Comparison of ENCODE assay signal across 1 cellular context in genomic region chr5:138575194-138576015, GRCh38.
TF ChIP-seq lines count a peak whose summit lies in the region.

Gene HSPA9 (minus strand): TSS chr5:138575401. CDS start chr5:138575318, 83 bp downstream.

TF ChIP-seq in HEK293, 187 proteins besides CTCF, POLR2A, EP300 and RAD21 (continued from another document and continues in another):
- TF ChIP-seq ZBTB10 (tag by site-specific recombination; IDR thresholded peaks at IDR 0.05): no peak
- TF ChIP-seq ZNF416 (tag by site-specific recombination; IDR thresholded peaks at IDR 0.05): no peak
- peak; percentile 76 for TF ChIP-seq ZSCAN30 (tag by site-specific recombination; IDR thresholded peaks at IDR 0.05)
- no peak for TF ChIP-seq ZNF747 (tag by site-specific recombination; IDR thresholded peaks at IDR 0.05)
- no peak for TF ChIP-seq OVOL3 (tag by site-specific recombination; IDR thresholded peaks at IDR 0.05)
- TF ChIP-seq ZSCAN16 (tag by site-specific recombination; IDR thresholded peaks at IDR 0.05): no peak
- TF ChIP-seq, protein P1, sequence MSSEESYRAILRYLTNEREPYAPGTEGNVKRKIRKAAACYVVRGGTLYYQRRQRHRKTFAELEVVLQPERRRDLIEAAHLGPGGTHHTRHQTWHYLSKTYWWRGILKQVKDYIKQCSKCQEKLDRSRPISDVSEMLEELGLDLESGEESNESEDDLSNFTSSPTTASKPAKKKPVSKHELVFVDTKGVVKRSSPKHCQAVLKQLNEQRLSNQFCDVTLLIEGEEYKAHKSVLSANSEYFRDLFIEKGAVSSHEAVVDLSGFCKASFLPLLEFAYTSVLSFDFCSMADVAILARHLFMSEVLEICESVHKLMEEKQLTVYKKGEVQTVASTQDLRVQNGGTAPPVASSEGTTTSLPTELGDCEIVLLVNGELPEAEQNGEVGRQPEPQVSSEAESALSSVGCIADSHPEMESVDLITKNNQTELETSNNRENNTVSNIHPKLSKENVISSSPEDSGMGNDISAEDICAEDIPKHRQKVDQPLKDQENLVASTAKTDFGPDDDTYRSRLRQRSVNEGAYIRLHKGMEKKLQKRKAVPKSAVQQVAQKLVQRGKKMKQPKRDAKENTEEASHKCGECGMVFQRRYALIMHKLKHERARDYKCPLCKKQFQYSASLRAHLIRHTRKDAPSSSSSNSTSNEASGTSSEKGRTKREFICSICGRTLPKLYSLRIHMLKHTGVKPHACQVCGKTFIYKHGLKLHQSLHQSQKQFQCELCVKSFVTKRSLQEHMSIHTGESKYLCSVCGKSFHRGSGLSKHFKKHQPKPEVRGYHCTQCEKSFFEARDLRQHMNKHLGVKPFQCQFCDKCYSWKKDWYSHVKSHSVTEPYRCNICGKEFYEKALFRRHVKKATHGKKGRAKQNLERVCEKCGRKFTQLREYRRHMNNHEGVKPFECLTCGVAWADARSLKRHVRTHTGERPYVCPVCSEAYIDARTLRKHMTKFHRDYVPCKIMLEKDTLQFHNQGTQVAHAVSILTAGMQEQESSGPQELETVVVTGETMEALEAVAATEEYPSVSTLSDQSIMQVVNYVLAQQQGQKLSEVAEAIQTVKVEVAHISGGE (tag by site-specific recombination; conservative IDR thresholded peaks at IDR 0.05; ENCODE audit: low read depth): peak; percentile 24
- TF ChIP-seq ZNF707 (tag by site-specific recombination; IDR thresholded peaks at IDR 0.05): no peak
- TF ChIP-seq ZNF521 (tag by site-specific recombination; IDR thresholded peaks at IDR 0.05): no peak
- no peak for TF ChIP-seq ZNF266 (tag by site-specific recombination; IDR thresholded peaks at IDR 0.05; ENCODE audit: low read depth)
- no peak for TF ChIP-seq ZNF514 (tag by site-specific recombination; IDR thresholded peaks at IDR 0.05)
- peak; percentile 31; the same call in 1 of the 2 replicates for TF ChIP-seq ZNF391 (tag by site-specific recombination; IDR thresholded peaks at IDR 0.05; ENCODE audit: borderline replicate concordance, low read depth)
- 0 out of 2 replicates have a peak, but pooled peaks have one; percentile 12 for TF ChIP-seq HOXC10 (CRISPR knock-in tag; IDR thresholded peaks at IDR 0.05)
- peak; percentile 94 for TF ChIP-seq ZNF2 (tag by site-specific recombination; IDR thresholded peaks at IDR 0.05)
- TF ChIP-seq FEZF1 (tag by site-specific recombination; IDR thresholded peaks at IDR 0.05): peak; percentile 58
- TF ChIP-seq, protein P2, sequence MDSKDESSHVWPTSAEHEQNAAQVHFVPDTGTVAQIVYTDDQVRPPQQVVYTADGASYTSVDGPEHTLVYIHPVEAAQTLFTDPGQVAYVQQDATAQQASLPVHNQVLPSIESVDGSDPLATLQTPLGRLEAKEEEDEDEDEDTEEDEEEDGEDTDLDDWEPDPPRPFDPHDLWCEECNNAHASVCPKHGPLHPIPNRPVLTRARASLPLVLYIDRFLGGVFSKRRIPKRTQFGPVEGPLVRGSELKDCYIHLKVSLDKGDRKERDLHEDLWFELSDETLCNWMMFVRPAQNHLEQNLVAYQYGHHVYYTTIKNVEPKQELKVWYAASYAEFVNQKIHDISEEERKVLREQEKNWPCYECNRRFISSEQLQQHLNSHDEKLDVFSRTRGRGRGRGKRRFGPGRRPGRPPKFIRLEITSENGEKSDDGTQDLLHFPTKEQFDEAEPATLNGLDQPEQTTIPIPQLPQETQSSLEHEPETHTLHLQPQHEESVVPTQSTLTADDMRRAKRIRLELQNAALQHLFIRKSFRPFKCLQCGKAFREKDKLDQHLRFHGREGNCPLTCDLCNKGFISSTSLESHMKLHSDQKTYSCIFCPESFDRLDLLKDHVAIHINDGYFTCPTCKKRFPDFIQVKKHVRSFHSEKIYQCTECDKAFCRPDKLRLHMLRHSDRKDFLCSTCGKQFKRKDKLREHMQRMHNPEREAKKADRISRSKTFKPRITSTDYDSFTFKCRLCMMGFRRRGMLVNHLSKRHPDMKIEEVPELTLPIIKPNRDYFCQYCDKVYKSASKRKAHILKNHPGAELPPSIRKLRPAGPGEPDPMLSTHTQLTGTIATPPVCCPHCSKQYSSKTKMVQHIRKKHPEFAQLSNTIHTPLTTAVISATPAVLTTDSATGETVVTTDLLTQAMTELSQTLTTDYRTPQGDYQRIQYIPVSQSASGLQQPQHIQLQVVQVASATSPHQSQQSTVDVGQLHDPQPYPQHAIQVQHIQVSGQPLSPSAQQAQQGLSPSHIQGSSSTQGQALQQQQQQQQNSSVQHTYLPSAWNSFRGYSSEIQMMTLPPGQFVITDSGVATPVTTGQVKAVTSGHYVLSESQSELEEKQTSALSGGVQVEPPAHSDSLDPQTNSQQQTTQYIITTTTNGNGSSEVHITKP (tag by site-specific recombination; IDR thresholded peaks at IDR 0.05): peak; percentile 99
- no peak for TF ChIP-seq AEBP2 (tag by site-specific recombination; IDR thresholded peaks at IDR 0.05; ENCODE audit: borderline replicate concordance)
- TF ChIP-seq ZNF114 (tag by site-specific recombination; IDR thresholded peaks at IDR 0.05): no peak
- TF ChIP-seq SETDB1 (IDR thresholded peaks at IDR 0.05; ENCODE audit: insufficient read length, low read length): no peak
- TF ChIP-seq PRDM6 (tag by site-specific recombination; IDR thresholded peaks at IDR 0.05): no peak
- no peak for TF ChIP-seq ZNF433 (tag by site-specific recombination; IDR thresholded peaks at IDR 0.05; ENCODE audit: low read depth)
- peak; percentile 38; the same call in 1 of the 2 replicates for TF ChIP-seq ZNF10 (tag by site-specific recombination; IDR thresholded peaks at IDR 0.05)
- no peak for TF ChIP-seq ZNF23 (tag by site-specific recombination; IDR thresholded peaks at IDR 0.05; ENCODE audit: borderline replicate concordance)
- TF ChIP-seq IKZF3 (tag by site-specific recombination; IDR thresholded peaks at IDR 0.05): peak; percentile 93
- TF ChIP-seq ZNF623 (tag by site-specific recombination; IDR thresholded peaks at IDR 0.05): no peak
- peak; percentile 9; the same call in 1 of the 2 replicates for TF ChIP-seq ZBTB20 (tag by site-specific recombination; IDR thresholded peaks at IDR 0.05)
- TF ChIP-seq PRDM4 (tag by site-specific recombination; IDR thresholded peaks at IDR 0.05): peak; percentile 69
- TF ChIP-seq ZNF48 (tag by site-specific recombination; IDR thresholded peaks at IDR 0.05): no peak
- peak; percentile 24; the same call in 1 of the 2 replicates for TF ChIP-seq ZNF24 (tag by site-specific recombination; IDR thresholded peaks at IDR 0.05)
- TF ChIP-seq, protein P3, sequence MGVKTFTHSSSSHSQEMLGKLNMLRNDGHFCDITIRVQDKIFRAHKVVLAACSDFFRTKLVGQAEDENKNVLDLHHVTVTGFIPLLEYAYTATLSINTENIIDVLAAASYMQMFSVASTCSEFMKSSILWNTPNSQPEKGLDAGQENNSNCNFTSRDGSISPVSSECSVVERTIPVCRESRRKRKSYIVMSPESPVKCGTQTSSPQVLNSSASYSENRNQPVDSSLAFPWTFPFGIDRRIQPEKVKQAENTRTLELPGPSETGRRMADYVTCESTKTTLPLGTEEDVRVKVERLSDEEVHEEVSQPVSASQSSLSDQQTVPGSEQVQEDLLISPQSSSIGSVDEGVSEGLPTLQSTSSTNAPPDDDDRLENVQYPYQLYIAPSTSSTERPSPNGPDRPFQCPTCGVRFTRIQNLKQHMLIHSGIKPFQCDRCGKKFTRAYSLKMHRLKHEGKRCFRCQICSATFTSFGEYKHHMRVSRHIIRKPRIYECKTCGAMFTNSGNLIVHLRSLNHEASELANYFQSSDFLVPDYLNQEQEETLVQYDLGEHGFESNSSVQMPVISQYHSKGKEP (tag by site-specific recombination; IDR thresholded peaks at IDR 0.05): peak; percentile 8; the same call in 1 of the 2 replicates
- 0 out of 2 replicates have a peak, but pooled peaks have one; percentile 6 for TF ChIP-seq ZNF146 (tag by site-specific recombination; IDR thresholded peaks at IDR 0.05)
- 0 out of 2 replicates have a peak, but pooled peaks have one; percentile 47 for TF ChIP-seq SCRT1 (tag by site-specific recombination; IDR thresholded peaks at IDR 0.05; ENCODE audit: borderline replicate concordance)
- TF ChIP-seq ZNF555 (tag by site-specific recombination; conservative IDR thresholded peaks at IDR 0.05): no peak
- peak; percentile 47; the same call in 1 of the 2 replicates for TF ChIP-seq ZNF501 (tag by site-specific recombination; IDR thresholded peaks at IDR 0.05)
- no peak for TF ChIP-seq ZBTB49 (tag by site-specific recombination; IDR thresholded peaks at IDR 0.05; ENCODE audit: low read depth)
- no peak for TF ChIP-seq ZNF157 (tag by site-specific recombination; IDR thresholded peaks at IDR 0.05)
- TF ChIP-seq SP2 (tag by site-specific recombination; IDR thresholded peaks at IDR 0.05): peak; percentile 80
- TF ChIP-seq GLIS2 (tag by site-specific recombination; IDR thresholded peaks at IDR 0.05): peak; percentile 84
- no peak for TF ChIP-seq ZNF214 (tag by site-specific recombination; IDR thresholded peaks at IDR 0.05; ENCODE audit: borderline replicate concordance)
- TF ChIP-seq KLF16 (tag by site-specific recombination; IDR thresholded peaks at IDR 0.05): peak; percentile 90
- TF ChIP-seq ZNF585B (tag by site-specific recombination; IDR thresholded peaks at IDR 0.05): no peak
- no peak for TF ChIP-seq ZNF596 (tag by site-specific recombination; IDR thresholded peaks at IDR 0.05)
